ENCODE assay signal across 7 cellular contexts in the genomic region with DNA sequence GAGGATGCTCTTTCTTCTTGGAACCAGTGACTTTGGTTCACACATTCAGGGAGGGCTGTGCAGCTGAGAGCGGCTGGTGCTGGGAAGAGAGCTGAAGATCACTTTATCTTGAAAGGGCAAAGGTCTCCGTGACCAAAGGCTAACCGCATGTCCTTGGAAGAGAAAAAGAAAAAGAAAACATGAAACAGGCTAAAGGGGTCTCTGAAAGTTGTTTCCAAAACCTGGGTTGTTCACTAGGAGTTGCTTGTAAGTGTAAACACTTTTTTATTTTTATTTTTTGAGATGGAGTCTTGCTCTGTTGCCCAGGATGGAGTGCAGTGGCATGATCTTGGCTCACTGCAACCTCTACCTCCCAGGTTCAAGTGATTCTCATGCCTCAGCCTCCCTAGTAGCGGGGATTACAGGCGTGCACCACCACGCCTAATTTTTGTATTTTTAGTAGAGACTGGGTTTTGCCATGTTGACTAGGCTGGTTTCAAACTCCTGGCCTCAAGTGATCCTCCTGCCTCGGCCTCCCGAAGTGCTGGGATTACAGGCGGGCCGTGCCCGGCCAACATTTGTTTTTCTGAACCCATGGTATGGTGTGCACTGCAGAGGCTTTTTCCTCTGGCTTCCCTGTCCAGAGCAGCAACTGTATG.
DNase-seq lines count a peak whose midpoint lies in the region; ATAC-seq and TF ChIP-seq lines count a peak whose summit lies in the region.
"Not testable (repeated sequence)": the region's sequence is repeated elsewhere in the genome, so short reads cannot be mapped to it uniquely, and the experiment has no call there.

No MANE protein-coding gene starts in this region.

- POLR2A ChIA-PET in T-cell (lab: Charles Lee), result interaction anchor here in 1 of 2 donors (0.8 kb wide), 1 partner anchor 102 kb away, joined by 5 read pairs; no protein-coding TSS in a partner anchor

- H3K9me3 Mint-ChIP-seq in T-cell, natural killer cell: not testable (repeated sequence)
- H3K9me3 Mint-ChIP-seq in activated naive CD4-positive, alpha-beta T cell treated with anti-CD3 and anti-CD28 coated beads, Interleukin-2, amount 50 U/mL, for 72 hours, result peaks cover 13 to 14% of the 10 kb centered on the region in 2 donors

- H3K4me3 ChIP-seq in HUES48 (ENCODE audit: low read depth, low read length); duodenal mucosa (ENCODE audit: low read depth in 1 of 2, low read length in 2 of 2); hepatocyte: not testable (repeated sequence)
- H3K4me3 ChIP-seq in smooth muscle cell, result peak overlapping the region; percentile 78

- ATAC-seq in T-cell (replicated peaks in 1 of 4); activated naive CD4-positive, alpha-beta T cell treated with anti-CD3 and anti-CD28 coated beads, Interleukin-2, amount 50 U/mL, for 72 hours; natural killer cell: not testable (repeated sequence)

- H3K4me1 ChIP-seq in HUES48 (ENCODE audit: control insufficient read depth, insufficient read depth, low read length) (peaks cover 21% of the 10 kb centered on the region), duodenal mucosa (ENCODE audit: control insufficient read depth in 1 of 2, insufficient read depth in 2 of 2, low read length in 2 of 2) (peaks cover 21 to 27% of the 10 kb centered on the region in 2 donors), hepatocyte (ENCODE audit: insufficient read depth) (peaks cover 64% of the 10 kb centered on the region), smooth muscle cell (ENCODE audit: low read depth) (peaks cover 39% of the 10 kb centered on the region)

- not testable (repeated sequence) for H3K36me3 Mint-ChIP-seq in T-cell, natural killer cell
- peaks cover 11 to 15% of the 10 kb centered on the region in 2 donors for H3K36me3 Mint-ChIP-seq in activated naive CD4-positive, alpha-beta T cell treated with anti-CD3 and anti-CD28 coated beads, Interleukin-2, amount 50 U/mL, for 72 hours

- H3K27me3 ChIP-seq in HUES48 (ENCODE audit: control insufficient read depth, insufficient read depth, low read length); duodenal mucosa (ENCODE audit: control insufficient read depth in 1 of 2, insufficient read depth in 2 of 2, low read length in 2 of 2); hepatocyte; smooth muscle cell (ENCODE audit: low read depth): not testable (repeated sequence)

- 78% methylated on average over 11 of the region's 11 CpGs for WGBS in hepatocyte (ENCODE audit: low lambda C conversion rate, missing lambda C conversion rate)
- 77% methylated on average over 11 of the region's 11 CpGs for WGBS in smooth muscle cell (ENCODE audit: low lambda C conversion rate)

- H3K4me2 ChIP-seq in hepatocyte (peak overlapping the region; percentile 91), smooth muscle cell (peak overlapping the region; percentile 100)

- H4K20me1 ChIP-seq in hepatocyte (ENCODE audit: insufficient read depth, poor library complexity, severe bottlenecking); smooth muscle cell (ENCODE audit: low read depth): not testable (repeated sequence)

- H3K79me2 ChIP-seq in hepatocyte; smooth muscle cell (ENCODE audit: low read depth): not testable (repeated sequence)

- intact Hi-C loops in natural killer cell (cut with micrococcal nuclease), result loop anchor here (2.0 kb wide), 2 partner anchors 77 to 199 kb away; no protein-coding TSS in a partner anchor

- H3K27me3 Mint-ChIP-seq in T-cell; natural killer cell (ENCODE audit: low read depth in 2 of 2): not testable (repeated sequence)

- CTCF ChIA-PET in T-cell (lab: Charles Lee), result interaction anchor here in 1 of 2 donors (0.9 kb wide), 1 partner anchor 326 kb away, joined by 3 read pairs; no protein-coding TSS in a partner anchor

- H3F3A ChIP-seq in smooth muscle cell (ENCODE audit: low read depth), result not testable (repeated sequence)

- H3K27ac ChIP-seq in HUES48 (ENCODE audit: low read depth, low read length), result peak overlapping the region; percentile 92
- H3K27ac ChIP-seq in duodenal mucosa (ENCODE audit: low read depth, low read length), result peak overlapping the region; percentile 96
- H3K27ac ChIP-seq in hepatocyte, result peak overlapping the region; percentile 100
- H3K27ac ChIP-seq in smooth muscle cell (ENCODE audit: low read depth), result peak overlapping the region; percentile 100

- H2AFZ ChIP-seq in hepatocyte, result peak overlapping the region; percentile 2
- H2AFZ ChIP-seq in smooth muscle cell (ENCODE audit: low read depth), result not testable (repeated sequence)

- H3K27ac Mint-ChIP-seq in T-cell, result peak overlapping the region; percentile 97 to 98
- H3K27ac Mint-ChIP-seq in activated naive CD4-positive, alpha-beta T cell treated with anti-CD3 and anti-CD28 coated beads, Interleukin-2, amount 50 U/mL, for 72 hours, result peak overlapping the region; percentile 94 to 96
- H3K27ac Mint-ChIP-seq in natural killer cell, result peak overlapping the region; percentile 80 to 99

- H3K4me3 Mint-ChIP-seq in T-cell (peak overlapping the region; percentile 71 to 80 (median 76)), natural killer cell (peak overlapping the region; percentile 77)

- not testable (repeated sequence) for H3K9me2 ChIP-seq in hepatocyte (replicated peaks; ENCODE audit: insufficient read depth)

- DNase-seq in T-cell; activated naive CD4-positive, alpha-beta T cell treated with anti-CD3 and anti-CD28 coated beads, Interleukin-2, amount 50 U/mL, for 72 hours (ENCODE audit: low spot score in 2 of 2); hepatocyte (ENCODE audit: low spot score); natural killer cell; smooth muscle cell (lab: John Stamatoyannopoulos, UW; ENCODE audit: unreplicated experiment): not testable (repeated sequence)

- not testable (repeated sequence) for H3K9me3 ChIP-seq in HUES48 (ENCODE audit: control insufficient read depth, insufficient read depth, low read length); duodenal mucosa (ENCODE audit: control insufficient read depth in 1 of 2, low read length in 2 of 2); hepatocyte (ENCODE audit: low read depth); smooth muscle cell (replicated peaks; ENCODE audit: low read depth)

- H3K9ac ChIP-seq in HUES48 (ENCODE audit: low read depth, low read length), result not testable (repeated sequence)
- H3K9ac ChIP-seq in duodenal mucosa (ENCODE audit: low read depth in 1 of 2, low read length in 2 of 2), result peak overlapping the region in 1 of 2 donors; percentile 45
- H3K9ac ChIP-seq in smooth muscle cell (ENCODE audit: low read depth), result peak overlapping the region; percentile 100

- not testable (repeated sequence) for TF ChIP-seq CTCF in hepatocyte (IDR thresholded peaks at IDR 0.05; ENCODE audit: poor library complexity); natural killer cell (IDR thresholded peaks at IDR 0.05); smooth muscle cell (IDR thresholded peaks at IDR 0.05; ENCODE audit: borderline replicate concordance, insufficient read depth, poor library complexity, severe bottlenecking)

- H3K4me1 Mint-ChIP-seq in T-cell (peaks cover 15 to 43% (median 28%) of the 10 kb centered on the region in 3 donors), natural killer cell (peaks cover 17 to 47% of the 10 kb centered on the region in 2 donors)

- H3K36me3 ChIP-seq in HUES48 (ENCODE audit: control insufficient read depth, insufficient read depth, low read length); duodenal mucosa (ENCODE audit: control insufficient read depth in 1 of 2, insufficient read depth in 2 of 2, low read length in 2 of 2); hepatocyte (replicated peaks; ENCODE audit: insufficient read depth, low read depth); smooth muscle cell (ENCODE audit: low read depth): not testable (repeated sequence)
